ENCODE assay signal across 37 cellular contexts in the genomic region with DNA sequence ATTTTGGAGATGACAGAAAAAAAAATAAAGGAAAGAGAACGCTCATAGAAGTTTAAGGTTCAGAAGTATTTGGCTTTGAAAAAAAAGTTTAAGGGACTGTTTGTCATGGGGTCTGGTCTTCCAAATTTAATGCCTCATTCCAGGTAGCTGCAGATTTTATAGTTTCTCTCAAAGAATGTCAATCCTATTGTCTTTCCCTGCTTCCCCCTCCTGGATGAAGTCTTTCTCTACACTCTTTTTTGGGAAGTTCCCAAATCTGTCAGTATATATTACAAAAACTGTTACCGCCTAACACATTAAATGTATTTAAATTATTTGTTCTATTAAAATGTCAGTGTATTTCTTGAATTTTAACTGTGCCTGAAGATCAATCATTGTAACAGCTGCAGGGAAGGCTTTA.
"Had no signal": no experiment of that assay in that cellular context is flagged by ENCODE, and none has a peak within 500 bp of the region (broad histone marks: within the 10 kb centered on the region; RNA-seq: fewer than 3 reads in every experiment).

No MANE protein-coding gene starts in this region.

- H3K27ac ChIP-seq: adrenal gland, body of pancreas, brain microvascular endothelial cell, breast epithelium, VCaP had no signal

- H3K4me3 Mint-ChIP-seq: activated B cell treated with CpG ODN at 0.5 μM for 24 hours; activated CD4-positive, alpha-beta memory T cell treated with anti-CD3 and anti-CD28 coated beads for 36 hours; activated CD4-positive, alpha-beta T cell treated with anti-CD3 and anti-CD28 coated beads, Interleukin-2, amount 10 ng/mL, durations not matched to agents 24 days and 14 days; activated CD8-positive, alpha-beta T cell treated with anti-CD3 and anti-CD28 coated beads for 36 hours; activated naive CD4-positive, alpha-beta T cell treated with anti-CD3 and anti-CD28 coated beads for 36 hours; activated naive CD8-positive, alpha-beta T cell treated with anti-CD3 and anti-CD28 coated beads for 36 hours; activated T-cell treated with anti-CD3 and anti-CD28 coated beads, Interleukin-2, amount 50 U/mL, for 4 hours; activated T-cell treated with anti-CD3 and anti-CD28 coated beads, Interleukin-2, amount 50 U/mL, for 72 hours; activated T-helper 1 cell treated with anti-CD3 and anti-CD28 coated beads, Interleukin-12 subunit alpha, Interleukin-12 subunit beta, Interleukin-2, Interleukin-4 antibody, amounts not matched to agents 30 ng/mL and 10 ng/mL and 1 ng/mL, durations not matched to agents 14 hours and 24 hours and 36 hours; activated T-helper 17 cell treated with anti-CD3 and anti-CD28 coated beads, Interleukin-2, amount 50 U/mL, for 72 hours; T-helper 1 cell treated with Interleukin-12 subunit alpha and Interleukin-12 subunit beta and Interleukin-4 antibody, amounts not matched to agents 30 μg/mL and 1 μg/mL, for 36 hours; T-helper 2 cell treated with Interferon-gamma antibody and Interleukin-4, amounts not matched to agents 5 μg/mL and 100 μg/mL, for 36 hours had no signal

- FAIRE-seq: astrocyte, TTC549 had no signal

- H3K4me1 Mint-ChIP-seq: activated B cell treated with CpG ODN at 0.5 μM for 24 hours; activated CD4-positive, alpha-beta T cell treated with anti-CD3 and anti-CD28 coated beads, Interleukin-2, amount 10 ng/mL, durations not matched to agents 24 days and 14 days; activated naive CD8-positive, alpha-beta T cell treated with anti-CD3 and anti-CD28 coated beads for 36 hours; activated T-helper 17 cell treated with anti-CD3 and anti-CD28 coated beads, Interleukin-2, amount 50 U/mL, for 72 hours had no signal

- DNase-seq: activated B cell treated with CpG ODN at 0.5 μM for 24 hours; activated CD4-positive, alpha-beta memory T cell treated with anti-CD3 and anti-CD28 coated beads for 36 hours; activated CD4-positive, alpha-beta T cell treated with anti-CD3 and anti-CD28 coated beads for 4 hours; activated CD4-positive, alpha-beta T cell treated with anti-CD3 and anti-CD28 coated beads, Interleukin-2, amount 10 ng/mL, durations not matched to agents 24 days and 14 days; activated CD4-positive, alpha-beta T cell treated with anti-CD3 and anti-CD28 coated beads, Interleukin-2, amount 50 U/mL, for 1 hour; activated CD4-positive, alpha-beta T cell treated with anti-CD3 and anti-CD28 coated beads, Interleukin-2, amount 50 U/mL, for 4 hours; activated CD4-positive, CD25-positive, alpha-beta regulatory T cell treated with anti-CD3 and anti-CD28 coated beads, Interleukin-2, amount 50 U/mL, for 72 hours; activated CD8-positive, alpha-beta memory T cell treated with anti-CD3 and anti-CD28 coated beads, Interleukin-2, amount 50 U/mL, for 4 hours; activated CD8-positive, alpha-beta T cell treated with anti-CD3 and anti-CD28 coated beads for 36 hours; activated effector memory CD4-positive, alpha-beta T cell treated with anti-CD3 and anti-CD28 coated beads, Interleukin-2, amount 50 U/mL, for 16 hours; activated gamma-delta T cell treated with Interleukin-2 at 50 U/mL for 16 hours; activated naive CD4-positive, alpha-beta T cell; activated naive CD4-positive, alpha-beta T cell treated with anti-CD3 and anti-CD28 coated beads for 36 hours; activated naive CD4-positive, alpha-beta T cell treated with anti-CD3 and anti-CD28 coated beads, Interleukin-2, amount 50 U/mL, for 16 hours; activated naive CD8-positive, alpha-beta T cell treated with anti-CD3 and anti-CD28 coated beads for 36 hours; activated T-cell treated with anti-CD3 and anti-CD28 coated beads for 4 hours; activated T-cell treated with anti-CD3 and anti-CD28 coated beads, Interleukin-2, amount 50 U/mL, for 1 hour; activated T-cell treated with anti-CD3 and anti-CD28 coated beads, Interleukin-2, amount 50 U/mL, for 4 hours; activated T-cell treated with anti-CD3 and anti-CD28 coated beads, Interleukin-2, amount 50 U/mL, for 72 hours; adrenal gland; amniotic stem cell; aorta; body of pancreas; brain microvascular endothelial cell; central memory CD4-positive, alpha-beta T cell; T-helper 1 cell; T-helper 2 cell; T-helper 9 cell had no signal

- H3K27me3 ChIP-seq: adrenal gland, body of pancreas, brain microvascular endothelial cell, breast epithelium had no signal

- H3K27me3 Mint-ChIP-seq: activated B cell treated with CpG ODN at 0.5 μM for 24 hours; activated CD4-positive, alpha-beta memory T cell treated with anti-CD3 and anti-CD28 coated beads for 36 hours; activated CD4-positive, alpha-beta T cell treated with anti-CD3 and anti-CD28 coated beads, Interleukin-2, amount 10 ng/mL, durations not matched to agents 24 days and 14 days; activated CD8-positive, alpha-beta T cell treated with anti-CD3 and anti-CD28 coated beads for 36 hours; activated naive CD8-positive, alpha-beta T cell treated with anti-CD3 and anti-CD28 coated beads for 36 hours; activated T-helper 17 cell treated with anti-CD3 and anti-CD28 coated beads, Interleukin-2, amount 50 U/mL, for 72 hours had no signal

- H3K4me1 ChIP-seq: adrenal gland, body of pancreas, breast epithelium had no signal

- ATAC-seq: activated CD8-positive, alpha-beta T cell treated with anti-CD3 and anti-CD28 coated beads for 36 hours; activated naive CD4-positive, alpha-beta T cell treated with anti-CD3 and anti-CD28 coated beads, Interleukin-2, amount 50 U/mL, for 72 hours; activated T-cell treated with anti-CD3 and anti-CD28 coated beads, Interleukin-2, amount 50 U/mL, for 4 hours; activated T-cell treated with anti-CD3 and anti-CD28 coated beads, Interleukin-2, amount 50 U/mL, for 72 hours; activated T-helper 17 cell treated with anti-CD3 and anti-CD28 coated beads, Interleukin-2, amount 50 U/mL, for 72 hours; body of pancreas had no signal

- H3K36me3 Mint-ChIP-seq: activated CD4-positive, alpha-beta memory T cell treated with anti-CD3 and anti-CD28 coated beads for 36 hours; activated naive CD4-positive, alpha-beta T cell treated with anti-CD3 and anti-CD28 coated beads, Interleukin-2, amount 50 U/mL, for 72 hours; activated naive CD8-positive, alpha-beta T cell treated with anti-CD3 and anti-CD28 coated beads for 36 hours had no signal

- H3K9me3 ChIP-seq: adrenal gland, body of pancreas, breast epithelium had no signal

- H3K36me3 ChIP-seq: adrenal gland, brain microvascular endothelial cell, breast epithelium had no signal

- H3K27ac Mint-ChIP-seq: activated B cell treated with CpG ODN at 0.5 μM for 24 hours; activated CD4-positive, alpha-beta memory T cell treated with anti-CD3 and anti-CD28 coated beads for 36 hours; activated CD4-positive, alpha-beta T cell treated with anti-CD3 and anti-CD28 coated beads, Interleukin-2, amount 10 ng/mL, durations not matched to agents 24 days and 14 days; activated CD8-positive, alpha-beta T cell treated with anti-CD3 and anti-CD28 coated beads for 36 hours; activated naive CD4-positive, alpha-beta T cell treated with anti-CD3 and anti-CD28 coated beads for 36 hours; activated naive CD4-positive, alpha-beta T cell treated with anti-CD3 and anti-CD28 coated beads, Interleukin-2, amount 50 U/mL, for 72 hours; activated naive CD8-positive, alpha-beta T cell treated with anti-CD3 and anti-CD28 coated beads for 36 hours; activated T-cell treated with anti-CD3 and anti-CD28 coated beads, Interleukin-2, amount 50 U/mL, for 72 hours; activated T-helper 1 cell treated with anti-CD3 and anti-CD28 coated beads, Interleukin-12 subunit alpha, Interleukin-12 subunit beta, Interleukin-2, Interleukin-4 antibody, amounts not matched to agents 30 ng/mL and 10 ng/mL and 1 ng/mL, durations not matched to agents 14 hours and 24 hours and 36 hours; activated T-helper 17 cell treated with anti-CD3 and anti-CD28 coated beads, Interleukin-2, amount 50 U/mL, for 72 hours; T-helper 1 cell treated with Interleukin-12 subunit alpha and Interleukin-12 subunit beta and Interleukin-4 antibody, amounts not matched to agents 30 μg/mL and 1 μg/mL, for 36 hours; T-helper 2 cell treated with Interferon-gamma antibody and Interleukin-4, amounts not matched to agents 5 μg/mL and 100 μg/mL, for 36 hours had no signal

- H3K4me3 ChIP-seq: adrenal gland, body of pancreas, breast epithelium had no signal

- H3K9me3 Mint-ChIP-seq: activated B cell treated with CpG ODN at 0.5 μM for 24 hours; activated CD4-positive, alpha-beta memory T cell treated with anti-CD3 and anti-CD28 coated beads for 36 hours; activated CD4-positive, alpha-beta T cell treated with anti-CD3 and anti-CD28 coated beads, Interleukin-2, amount 10 ng/mL, durations not matched to agents 24 days and 14 days; activated CD8-positive, alpha-beta T cell treated with anti-CD3 and anti-CD28 coated beads for 36 hours; activated naive CD4-positive, alpha-beta T cell treated with anti-CD3 and anti-CD28 coated beads for 36 hours; activated naive CD4-positive, alpha-beta T cell treated with anti-CD3 and anti-CD28 coated beads, Interleukin-2, amount 50 U/mL, for 72 hours; activated naive CD8-positive, alpha-beta T cell treated with anti-CD3 and anti-CD28 coated beads for 36 hours; activated T-cell treated with anti-CD3 and anti-CD28 coated beads, Interleukin-2, amount 50 U/mL, for 4 hours; activated T-cell treated with anti-CD3 and anti-CD28 coated beads, Interleukin-2, amount 50 U/mL, for 72 hours; activated T-helper 1 cell treated with anti-CD3 and anti-CD28 coated beads, Interleukin-12 subunit alpha, Interleukin-12 subunit beta, Interleukin-2, Interleukin-4 antibody, amounts not matched to agents 30 ng/mL and 10 ng/mL and 1 ng/mL, durations not matched to agents 14 hours and 24 hours and 36 hours; activated T-helper 17 cell treated with anti-CD3 and anti-CD28 coated beads, Interleukin-2, amount 50 U/mL, for 72 hours; T-helper 1 cell treated with Interleukin-12 subunit alpha and Interleukin-12 subunit beta and Interleukin-4 antibody, amounts not matched to agents 30 μg/mL and 1 μg/mL, for 36 hours; T-helper 2 cell treated with Interferon-gamma antibody and Interleukin-4, amounts not matched to agents 5 μg/mL and 100 μg/mL, for 36 hours had no signal
